30 cellular contexts compared by ENCODE assay signal in the genomic region with DNA sequence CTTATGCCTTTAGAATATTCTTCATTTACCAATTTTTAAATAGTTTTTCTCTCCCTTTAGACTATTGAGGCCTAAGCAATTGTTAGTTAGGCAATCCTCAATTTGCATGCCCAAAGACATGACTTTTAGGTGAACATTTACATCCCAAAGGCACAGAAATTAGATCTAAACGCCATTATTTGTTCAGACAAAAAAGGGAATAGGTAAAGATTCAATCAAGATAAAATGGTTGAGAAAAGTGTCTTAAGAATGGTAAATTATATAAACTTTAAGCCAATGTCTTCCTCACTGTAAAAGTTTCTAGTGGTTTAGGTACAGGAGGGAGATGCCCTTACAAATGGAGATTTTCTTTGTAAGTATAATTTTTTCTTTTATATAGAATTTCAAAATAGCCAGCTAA. TPM values are rescaled to one million over a fixed set of nuclear protein-coding genes. Genes with fewer than 3 reads are reported as not detected.
"Had no signal": no experiment of that assay in that cellular context is flagged by ENCODE, and none has a peak within 500 bp of the region (broad histone marks: within the 10 kb centered on the region; RNA-seq: fewer than 3 reads in every experiment).

No MANE protein-coding gene starts in this region.

- H3K36me3 ChIP-seq: brain microvascular endothelial cell, esophagus squamous epithelium, gastroesophageal sphincter, heart right ventricle had no signal

- H3K27me3 ChIP-seq: brain microvascular endothelial cell, esophagus squamous epithelium, gastroesophageal sphincter, heart right ventricle had no signal

- FAIRE-seq: astrocyte, bronchial epithelial cell, endothelial cell of umbilical vein had no signal

- H3K4me1 ChIP-seq: esophagus squamous epithelium, gastroesophageal sphincter had no signal

- H3K27ac ChIP-seq: brain microvascular endothelial cell, epithelial cell of prostate, esophagus squamous epithelium, gastroesophageal sphincter had no signal

- DNase-seq: activated CD4-positive, alpha-beta memory T cell treated with anti-CD3 and anti-CD28 coated beads, Interleukin-2, amount 10 ng/mL, durations not matched to agents 7 days and 5 days; activated CD4-positive, alpha-beta T cell treated with anti-CD3 and anti-CD28 coated beads for 1 hour; activated CD4-positive, alpha-beta T cell treated with anti-CD3 and anti-CD28 coated beads for 4 hours; activated CD4-positive, alpha-beta T cell treated with anti-CD3 and anti-CD28 coated beads, Interleukin-2, amount 10 ng/mL, durations not matched to agents 7 days and 5 days; activated CD4-positive, alpha-beta T cell treated with anti-CD3 and anti-CD28 coated beads, Interleukin-2, amount 50 U/mL, for 4 hours; activated CD8-positive, alpha-beta memory T cell treated with anti-CD3 and anti-CD28 coated beads, Interleukin-2, amount 50 U/mL, for 48 hours; activated gamma-delta T cell; activated naive CD4-positive, alpha-beta T cell; activated naive CD4-positive, alpha-beta T cell treated with anti-CD3 and anti-CD28 coated beads, Interleukin-2, amount 10 ng/mL, durations not matched to agents 7 days and 5 days; activated naive CD8-positive, alpha-beta T cell treated with anti-CD3 and anti-CD28 coated beads, Interleukin-2, amount 10 ng/mL, durations not matched to agents 7 days and 5 days; activated T-cell treated with anti-CD3 and anti-CD28 coated beads for 4 hours; activated T-cell treated with anti-CD3 and anti-CD28 coated beads, Interleukin-2, amount 50 U/mL, for 24 hours; activated T-cell treated with anti-CD3 and anti-CD28 coated beads, Interleukin-2, amount 50 U/mL, for 72 hours; amniotic stem cell; anterior cingulate cortex; brain microvascular endothelial cell; cortex of kidney; dermis blood vessel endothelial cell; effector CD8-positive, alpha-beta T cell; esophagus squamous epithelium; foreskin melanocyte; heart right ventricle; hippocampal formation; T-helper 2 cell had no signal

- H3K9me3 ChIP-seq: esophagus squamous epithelium, gastroesophageal sphincter had no signal

- ATAC-seq: activated naive CD4-positive, alpha-beta T cell treated with anti-CD3 and anti-CD28 coated beads, Interleukin-2, amount 50 U/mL, for 72 hours; activated T-cell treated with anti-CD3 and anti-CD28 coated beads, Interleukin-2, amount 50 U/mL, for 72 hours; gastroesophageal sphincter; heart right ventricle had no signal

- H3K4me3 ChIP-seq: esophagus squamous epithelium, gastroesophageal sphincter, heart right ventricle had no signal

RNA-seq across cellular contexts. Expression of a gene that starts 50.2 kb away (rescaled TPM):
- total RNA-seq: activated CD4-positive, alpha-beta memory T cell treated with anti-CD3 and anti-CD28 coated beads, Interleukin-2, amount 10 ng/mL, durations not matched to agents 7 days and 5 days; activated CD4-positive, alpha-beta T cell treated with anti-CD3 and anti-CD28 coated beads, Interleukin-2, amount 10 ng/mL, durations not matched to agents 7 days and 5 days; activated naive CD4-positive, alpha-beta T cell treated with anti-CD3 and anti-CD28 coated beads, Interleukin-2, amount 50 U/mL, for 72 hours; activated T-cell treated with anti-CD3 and anti-CD28 coated beads, Interleukin-2, amount 50 U/mL, for 72 hours had no signal
